Comparison of ENCODE assay signal across 9 cellular contexts in genomic region chr11:67614730-67615454, GRCh38. TPM values are rescaled to one million over a fixed set of nuclear protein-coding genes. Genes with fewer than 3 reads are reported as not detected.
A peak's percentile ranks its signal among the peaks of the same experiment; 100 is the strongest.
DNase-seq lines count a peak whose midpoint lies in the region; ATAC-seq and TF ChIP-seq lines count a peak whose summit lies in the region.
"Had no signal": no experiment of that assay in that cellular context is flagged by ENCODE, and none has a peak within 500 bp of the region (broad histone marks: within the 10 kb centered on the region; RNA-seq: fewer than 3 reads in every experiment).

No MANE protein-coding gene starts in this region.

- DNase-seq in RWPE1 (ENCODE audit: low spot score): no peak
- no peak for DNase-seq in heart right ventricle
- DNase-seq in spleen: peak; percentile 79
- no peak for DNase-seq in middle frontal gyrus (ENCODE audit: extremely low spot score, low spot score)
- DNase-seq in NOMO-1 treated with dmso at 0.1 percent for 144 hours (lab: John Stamatoyannopoulos, UW; ENCODE audit: unreplicated experiment): no peak
- DNase-seq in SKM-1 treated with dmso at 0.1 percent for 144 hours (lab: John Stamatoyannopoulos, UW; ENCODE audit: unreplicated experiment): no peak

- ATAC-seq in GM21528 (IDR thresholded peaks at IDR 0.05; ENCODE audit: low FRiP score, unreplicated experiment) (peak; percentile 2), heart right ventricle (peak in 7 of 8 donors; percentile 1 to 33 (median 4))

- WGBS in heart right ventricle, 2 donors: 85 to 88% methylated on average over 16 of the region's 16 CpGs
- 89 to 97% (median 92%) methylated on average over 5 to 16 of the region's 16 CpGs for WGBS in spleen, 5 donors

- POLR2A ChIA-PET in RWPE1 (lab: Yijun Ruan, JAX; ENCODE audit: low non-redundant PET): no interaction called here

- H3K4me3 ChIP-seq in heart right ventricle (no peak overlapping the region), spleen (peak overlapping the region in 2 of 8 donors; percentile 31 to 68)

- H3K9me3 ChIP-seq in heart right ventricle (no peaks in the 10 kb centered on the region), spleen (no peaks in the 10 kb centered on the region)
- H3K9me3 ChIP-seq: right lobe of liver had no signal

- H3K4me1 ChIP-seq in heart right ventricle (peaks cover 8 to 36% (median 18%) of the 10 kb centered on the region in 9 donors), spleen (peaks cover 9 to 46% (median 32%) of the 10 kb centered on the region in 6 donors)

- H3K36me3 ChIP-seq in heart right ventricle: peaks cover 0 to 36% (median 27%) of the 10 kb centered on the region in 9 donors
- H3K36me3 ChIP-seq in spleen: peaks cover 0 to 35% (median 32%) of the 10 kb centered on the region in 6 donors

- H3K27ac ChIP-seq in RWPE1: peak overlapping the region; percentile 72
- peak overlapping the region in 4 of 10 donors; percentile 14 to 92 (median 42) for H3K27ac ChIP-seq in heart right ventricle
- peak overlapping the region; percentile 67 to 98 (median 90) for H3K27ac ChIP-seq in spleen

- TF ChIP-seq CTCF in RWPE1 (conservative IDR thresholded peaks at IDR 0.05; ENCODE audit: low read depth) (no peak), heart right ventricle (IDR thresholded peaks at IDR 0.05) (no peak), spleen (IDR thresholded peaks at IDR 0.05 in 8 of 11, conservative IDR thresholded peaks at IDR 0.05 in 3 of 11) (no peak)

- intact Hi-C loops in heart right ventricle (cut with DNase I) (no loop called here), spleen (cut with DNase I; ENCODE audit: low total_unique reads) (no loop called here)

- H3K27me3 ChIP-seq in heart right ventricle (peaks cover 0 to 17% (median 12%) of the 10 kb centered on the region in 7 donors), spleen (replicated peaks in 1 of 7) (peaks cover 0 to 23% (median 0%) of the 10 kb centered on the region in 7 donors)
- H3K27me3 ChIP-seq: right lobe of liver had no signal

- no peak for TF ChIP-seq POLR2A in spleen (IDR thresholded peaks at IDR 0.05)

- CTCF ChIA-PET in RWPE1 (lab: Yijun Ruan, JAX): interaction anchor here (0.6 to 1.7 kb wide), 11 partner anchors 10 to 444 kb away, joined by 3 to 15 read pairs (median 3); partner anchors contain the start of gene NUDT8

RNA-seq across cellular contexts. Expression of gene NDUFV1, which starts 8.2 kb away (rescaled TPM):
- total RNA-seq in heart right ventricle: 100 to 1,000 TPM; 406 to 712 (median 638) TPM
- polyA plus RNA-seq in heart right ventricle: 100 to 1,000 TPM; 295 to 387 TPM
- total RNA-seq in spleen: 100 to 1,000 TPM; 145 to 258 (median 185) TPM
- 100 to 1,000 TPM; 132 to 257 (median 213) TPM for polyA plus RNA-seq in spleen

RNA-seq across cellular contexts. Expression of gene NUDT8, which starts 14.8 kb away (rescaled TPM):
- 10 to 100 TPM; 40.5 to 93.4 (median 51.7) TPM for total RNA-seq in heart right ventricle
- 100 to 1,000 TPM in 1 of 2 donors, 10 to 100 TPM in 1; 48.1 to 107 TPM for polyA plus RNA-seq in heart right ventricle
- 1 to 10 TPM; 2.7 to 7.9 (median 5.8) TPM for total RNA-seq in spleen
- polyA plus RNA-seq in spleen: 1 to 10 TPM; 5.4 to 9.2 (median 6.5) TPM

RNA-seq across cellular contexts. Expression of gene TBX10, which starts 24.7 kb away (rescaled TPM):
- total RNA-seq in heart right ventricle: under 1 TPM in 3 of 10 donors, not detected in 7; 0.17 to 0.44 (median 0.28) TPM
- polyA plus RNA-seq in heart right ventricle: not detected
- total RNA-seq in spleen: not detected
- polyA plus RNA-seq in spleen: under 1 TPM in 1 of 3 donors, not detected in 2; 0.08 TPM
- total RNA-seq: M059J had no signal

RNA-seq across cellular contexts. Expression of gene GSTP1, which starts 31.3 kb away (rescaled TPM):
- total RNA-seq in heart right ventricle (100 to 1,000 TPM; 249 to 430 (median 303) TPM), spleen (100 to 1,000 TPM; 211 to 338 (median 275) TPM)
- polyA plus RNA-seq in heart right ventricle (100 to 1,000 TPM; 462 to 642 TPM), spleen (100 to 1,000 TPM; 310 to 399 (median 343) TPM)

RNA-seq across cellular contexts. Expression of gene ACY3, which starts 35.6 kb away (rescaled TPM):
- not detected for total RNA-seq in heart right ventricle
- polyA plus RNA-seq in heart right ventricle: not detected
- total RNA-seq in spleen: 1 to 10 TPM in 3 of 7 donors, under 1 TPM in 3, not detected in 1; 0.39 to 2.0 (median 0.98) TPM
- polyA plus RNA-seq in spleen: 1 to 10 TPM; 1.1 to 5.7 (median 1.2) TPM

Comparison
In these comparisons a context has a peak if more than half of its experiments do, and no peak if none do; other contexts are left out.
1. RNA of gene NUDT8, which starts 14.8 kb away (total RNA-seq): 40.5 to 93.4 TPM in heart right ventricle; 2.7 to 7.9 TPM in spleen; every median in the first group is over 4 times any median in the second.